8 cellular contexts compared by ENCODE assay signal in the genomic region with DNA sequence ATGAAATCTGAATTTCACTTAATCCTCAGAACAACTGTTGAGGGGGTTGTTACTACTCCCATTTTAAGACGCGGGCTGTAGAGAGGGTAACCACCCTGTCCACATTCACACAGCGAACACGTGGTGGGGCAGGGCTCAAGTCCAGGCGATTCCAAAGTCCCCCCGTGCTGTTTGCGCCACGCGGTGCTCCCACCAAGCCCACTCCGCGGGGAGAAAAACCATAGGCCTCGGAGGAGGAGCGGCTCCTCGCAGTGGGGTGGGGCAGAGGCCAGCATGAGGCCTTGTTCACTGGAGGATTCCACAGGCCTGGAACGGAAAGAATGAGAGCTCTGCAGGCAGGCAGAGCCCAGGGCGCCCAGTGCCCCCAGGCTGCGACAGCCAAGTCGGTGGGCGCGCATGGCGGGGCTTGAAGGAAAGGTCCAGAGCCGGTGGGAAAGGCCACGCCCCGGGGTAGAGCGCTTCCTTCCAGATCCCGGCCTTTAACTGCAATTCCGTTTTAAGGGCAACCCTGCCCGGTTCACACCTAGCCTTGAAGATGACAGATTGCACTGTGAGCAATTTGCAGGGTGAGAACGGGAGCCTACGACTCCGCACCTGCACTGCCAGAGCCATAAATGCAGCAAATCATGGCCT.
DNase-seq lines count a peak whose midpoint lies in the region; ATAC-seq and TF ChIP-seq lines count a peak whose summit lies in the region.

No MANE protein-coding gene starts in this region.

- peak overlapping the region; percentile 18 for H3K27ac ChIP-seq in CD8-positive, alpha-beta T cell (ENCODE audit: low read depth, low read length)
- H3K27ac ChIP-seq in MM.1S (ENCODE audit: low read length) (peak overlapping the region; percentile 94), body of pancreas (peak overlapping the region; percentile 82 to 94 (median 92))

- H4K20me1 ChIP-seq in MM.1S (ENCODE audit: insufficient read depth, low read length): no peaks in the 10 kb centered on the region

- POLR2A ChIA-PET in CD8-positive, alpha-beta T cell (lab: Charles Lee): interaction anchor here (0.5 to 8.2 kb wide), 24 partner anchors 23 to 642 kb away, joined by 3 to 199 read pairs (median 4); a partner anchor contains a TSS

- H3K27me3 Mint-ChIP-seq in CD8-positive, alpha-beta T cell (ENCODE audit: low read depth): no peaks in the 10 kb centered on the region

- peaks cover 49% of the 10 kb centered on the region for H3K4me1 Mint-ChIP-seq in CD8-positive, alpha-beta T cell (ENCODE audit: low read depth)

- no peaks in the 10 kb centered on the region for H3K36me3 ChIP-seq in CD8-positive, alpha-beta T cell (ENCODE audit: insufficient read depth, low read length)
- H3K36me3 ChIP-seq in MM.1S (replicated peaks; ENCODE audit: insufficient read depth, low read length) (no peaks in the 10 kb centered on the region), body of pancreas (replicated peaks in 1 of 2; ENCODE audit: insufficient read depth in 1 of 2, low read depth in 2 of 2) (no peaks in the 10 kb centered on the region)

- WGBS in body of pancreas, 2 donors: 53 to 68% methylated on average over 21 to 31 of the region's 31 CpGs

- ATAC-seq in CD8-positive, alpha-beta T cell: peak; percentile 34
- peak; percentile 23 for ATAC-seq in GM21528 (IDR thresholded peaks at IDR 0.05; ENCODE audit: low FRiP score, unreplicated experiment)
- peak; percentile 17 for ATAC-seq in body of pancreas
- no peak for ATAC-seq in GM21447 (IDR thresholded peaks at IDR 0.05; ENCODE audit: unreplicated experiment)

- DNase-seq in CD8-positive, alpha-beta T cell: peak in 5 of 7 experiments; percentile 21 to 56 (median 40)
- DNase-seq in MM.1S (peak; percentile 86), T-helper 2 cell (peak in 3 of 5 experiments; percentile 8 to 74 (median 47)), body of pancreas (peak in 3 of 4 donors; percentile 45 to 54 (median 46)), islet precursor cell (peak; percentile 95)
- peak; percentile 39 for DNase-seq in stimulated activated CD4-positive, alpha-beta T cell treated with anti-CD3 and anti-CD28 coated beads, Interleukin-4, amount 100 ng/mL, for 1 hour

- H3K9ac ChIP-seq in MM.1S (ENCODE audit: low read length): peak overlapping the region; percentile 88

- H3K27ac Mint-ChIP-seq in CD8-positive, alpha-beta T cell: peak overlapping the region; percentile 99

- intact Hi-C loops in CD8-positive, alpha-beta T cell (cut with DNase I, micrococcal nuclease): loop anchor here (1.0 to 10.0 kb wide), 9 partner anchors 14 to 308 kb away; a partner anchor contains a TSS
- intact Hi-C loops in body of pancreas (cut with DNase I): loop anchor here (10.0 kb wide), 1 partner anchor 314 kb away; no protein-coding TSS in a partner anchor

- H3K79me2 ChIP-seq in MM.1S (ENCODE audit: low read length): 0 out of 2 replicates have a peak, but pooled peaks cover 7% of the 10 kb centered on the region

- H3K4me1 ChIP-seq in CD8-positive, alpha-beta T cell (ENCODE audit: insufficient read depth, low read length): peaks cover 33% of the 10 kb centered on the region
- H3K4me1 ChIP-seq in MM.1S (ENCODE audit: low read length): peaks cover 54% of the 10 kb centered on the region
- H3K4me1 ChIP-seq in body of pancreas: peaks cover 43% of the 10 kb centered on the region

- TF ChIP-seq POLR2A in body of pancreas (IDR thresholded peaks at IDR 0.05): no peak

- H3K9me2 ChIP-seq in MM.1S (replicated peaks; ENCODE audit: insufficient read depth, low read length): no peaks in the 10 kb centered on the region

- peak overlapping the region; percentile 92 for H3K4me3 Mint-ChIP-seq in CD8-positive, alpha-beta T cell

- H3K27me3 ChIP-seq in CD8-positive, alpha-beta T cell (ENCODE audit: insufficient read depth, low read length): no peaks in the 10 kb centered on the region
- no peaks in the 10 kb centered on the region for H3K27me3 ChIP-seq in MM.1S (replicated peaks; ENCODE audit: insufficient read depth, low read length)
- H3K27me3 ChIP-seq in body of pancreas: no peaks in the 10 kb centered on the region

- no peaks in the 10 kb centered on the region for H3K36me3 Mint-ChIP-seq in CD8-positive, alpha-beta T cell

- H3K4me2 ChIP-seq in MM.1S (ENCODE audit: low read depth, low read length): peak overlapping the region; percentile 95

- no peak for TF ChIP-seq CTCF in CD8-positive, alpha-beta T cell (IDR thresholded peaks at IDR 0.05)
- TF ChIP-seq CTCF in MM.1S (IDR thresholded peaks at IDR 0.05; ENCODE audit: low read length): no peak
- TF ChIP-seq CTCF in body of pancreas (IDR thresholded peaks at IDR 0.05): no peak

- CTCF ChIA-PET in CD8-positive, alpha-beta T cell (lab: Charles Lee): interaction anchor here (1.0 to 7.7 kb wide), 7 partner anchors 17 to 726 kb away, joined by 3 to 65 read pairs (median 4); a partner anchor contains a TSS

- H3K9me3 Mint-ChIP-seq in CD8-positive, alpha-beta T cell: no peaks in the 10 kb centered on the region

- no peaks in the 10 kb centered on the region for H3K9me3 ChIP-seq in CD8-positive, alpha-beta T cell (ENCODE audit: low read length)
- H3K9me3 ChIP-seq in MM.1S (replicated peaks; ENCODE audit: insufficient read depth, low read length) (no peaks in the 10 kb centered on the region), body of pancreas (no peaks in the 10 kb centered on the region)

- peak overlapping the region; percentile 93 for H3K4me3 ChIP-seq in CD8-positive, alpha-beta T cell (ENCODE audit: low read depth, low read length)
- H3K4me3 ChIP-seq in MM.1S (ENCODE audit: low read length): peak overlapping the region; percentile 56
- H3K4me3 ChIP-seq in body of pancreas: no peak overlapping the region

- peaks cover 47% of the 10 kb centered on the region for H3F3A ChIP-seq in MM.1S (ENCODE audit: insufficient read depth, low read length)

- H2AFZ ChIP-seq in MM.1S (ENCODE audit: low read length): peak overlapping the region; percentile 56

Comparison
In these comparisons a context has a peak if more than half of its experiments do, and no peak if none do; other contexts are left out.
1. DNase-seq: peak in every context shown above with its lines; median percentile 95 in islet precursor cell; 86 in MM.1S; 47 in T-helper 2 cell; 46 in body of pancreas; 40 in CD8-positive, alpha-beta T cell; 39 in stimulated activated CD4-positive, alpha-beta T cell treated with anti-CD3 and anti-CD28 coated beads, Interleukin-4, amount 100 ng/mL, for 1 hour.
2. H3K27ac ChIP-seq: peak in every context shown above with its lines; median percentile 94 in MM.1S; 92 in body of pancreas; 18 in CD8-positive, alpha-beta T cell.
3. H3K4me3 ChIP-seq: peak in CD8-positive, alpha-beta T cell (single experiment) and MM.1S (single experiment); none in body of pancreas (0 of 2).